ENCODE assay signal across 9 cellular contexts in genomic region chrX:24494544-24495113, GRCh38.
DNase-seq lines count a peak whose midpoint lies in the region; ATAC-seq and TF ChIP-seq lines count a peak whose summit lies in the region.
"Had no signal": no experiment of that assay in that cellular context is flagged by ENCODE, and none has a peak within 500 bp of the region (broad histone marks: within the 10 kb centered on the region; RNA-seq: fewer than 3 reads in every experiment).

No MANE protein-coding gene starts in this region.

- CTCF ChIA-PET in HEK293 (lab: Yijun Ruan, JAX), result interaction anchor here (1.0 to 7.8 kb wide), 4 partner anchors 17 to 236 kb away, joined by 3 to 196 read pairs (median 6); no protein-coding TSS in a partner anchor

- H3K4me1 ChIP-seq in HEK293 (ENCODE audit: control insufficient read depth, insufficient read depth, low read length), result peaks cover 9% of the 10 kb centered on the region

- POLR2A ChIA-PET in HEK293 (lab: Yijun Ruan, JAX), result no interaction called here

- TF ChIP-seq CTCF in HEK293 (tag by site-specific recombination; IDR thresholded peaks at IDR 0.05), result no peak

- peak; percentile 14 for DNase-seq in AG08396 (ENCODE audit: low spot score)
- peak; percentile 85 for DNase-seq in SW480 (ENCODE audit: low spot score)
- DNase-seq in foreskin melanocyte, result peak; percentile 17
- DNase-seq in smooth muscle cell of the brain vasculature (ENCODE audit: low read depth, low spot score), result peak; percentile 1
- DNase-seq in stimulated activated CD4-positive, alpha-beta T cell treated with anti-CD3 and anti-CD28 coated beads, Interleukin-15, amount 100 ng/mL, for 24 hours, result no peak

- 0 out of 2 replicates have a peak overlapping the region, but pooled peaks have one; percentile 39 for H3K27ac ChIP-seq in HEK293 (ENCODE audit: extremely low read depth, low read depth, low read length)

- H3K4me3 ChIP-seq in HEK293 (ENCODE audit: low read depth, low read length), result no peak overlapping the region
- H3K4me3 ChIP-seq: tibial nerve had no signal

- no peaks in the 10 kb centered on the region for H3K9me3 ChIP-seq in HEK293 (ENCODE audit: control insufficient read depth, insufficient read depth, low read depth, low read length)
- H3K9me3 ChIP-seq: tibial nerve had no signal

- ATAC-seq in GM21526 (IDR thresholded peaks at IDR 0.05; ENCODE audit: low FRiP score, unreplicated experiment) (no peak), GM19324 (IDR thresholded peaks at IDR 0.05; ENCODE audit: low FRiP score, unreplicated experiment) (no peak)

- H3K36me3 ChIP-seq in HEK293 (ENCODE audit: control insufficient read depth in 2 of 2, insufficient read depth in 1 of 2, low read length in 2 of 2), result peaks cover 0 to 5% of the 10 kb centered on the region in 2 experiments; a peak in 1 of 3 replicates
- H3K36me3 ChIP-seq: tibial nerve had no signal

TF ChIP-seq in HEK293, 187 proteins besides CTCF, POLR2A, EP300 and RAD21 (continues in another document):
- TF ChIP-seq PRDM1 (tag by site-specific recombination; IDR thresholded peaks at IDR 0.05) (peak; percentile 85), ZNF513 (tag by site-specific recombination; IDR thresholded peaks at IDR 0.05) (no peak), ZNF202 (tag by site-specific recombination; IDR thresholded peaks at IDR 0.05; ENCODE audit: borderline replicate concordance) (no peak), ZNF792 (tag by site-specific recombination; IDR thresholded peaks at IDR 0.05) (no peak), ZNF747 (tag by site-specific recombination; IDR thresholded peaks at IDR 0.05) (no peak), ZNF501 (tag by site-specific recombination; IDR thresholded peaks at IDR 0.05) (no peak), ZNF555 (tag by site-specific recombination; conservative IDR thresholded peaks at IDR 0.05) (no peak), FEZF1 (tag by site-specific recombination; IDR thresholded peaks at IDR 0.05) (peak; percentile 84), ZNF692 (tag by site-specific recombination; IDR thresholded peaks at IDR 0.05) (peak; percentile 74), ZNF596 (tag by site-specific recombination; IDR thresholded peaks at IDR 0.05) (no peak), ZBTB10 (tag by site-specific recombination; IDR thresholded peaks at IDR 0.05) (no peak), ZNF623 (tag by site-specific recombination; IDR thresholded peaks at IDR 0.05) (no peak), ZEB2 (tag by site-specific recombination; IDR thresholded peaks at IDR 0.05) (peak; percentile 70; the same call in 1 of the 2 replicates), ZBTB17 (tag by site-specific recombination; IDR thresholded peaks at IDR 0.05) (no peak), PRDM2 (tag by site-specific recombination; IDR thresholded peaks at IDR 0.05; ENCODE audit: borderline replicate concordance) (no peak), ZNF19 (tag by site-specific recombination; IDR thresholded peaks at IDR 0.05; ENCODE audit: low read depth) (no peak), ZBTB6 (tag by site-specific recombination; IDR thresholded peaks at IDR 0.05) (no peak), ZNF600 (tag by site-specific recombination; IDR thresholded peaks at IDR 0.05) (0 out of 2 replicates have a peak, but pooled peaks have one; percentile 11), ZNF302 (tag by site-specific recombination; IDR thresholded peaks at IDR 0.05; ENCODE audit: low read depth) (no peak), ZNF112 (tag by site-specific recombination; IDR thresholded peaks at IDR 0.05) (no peak)
